In the genomic region with DNA sequence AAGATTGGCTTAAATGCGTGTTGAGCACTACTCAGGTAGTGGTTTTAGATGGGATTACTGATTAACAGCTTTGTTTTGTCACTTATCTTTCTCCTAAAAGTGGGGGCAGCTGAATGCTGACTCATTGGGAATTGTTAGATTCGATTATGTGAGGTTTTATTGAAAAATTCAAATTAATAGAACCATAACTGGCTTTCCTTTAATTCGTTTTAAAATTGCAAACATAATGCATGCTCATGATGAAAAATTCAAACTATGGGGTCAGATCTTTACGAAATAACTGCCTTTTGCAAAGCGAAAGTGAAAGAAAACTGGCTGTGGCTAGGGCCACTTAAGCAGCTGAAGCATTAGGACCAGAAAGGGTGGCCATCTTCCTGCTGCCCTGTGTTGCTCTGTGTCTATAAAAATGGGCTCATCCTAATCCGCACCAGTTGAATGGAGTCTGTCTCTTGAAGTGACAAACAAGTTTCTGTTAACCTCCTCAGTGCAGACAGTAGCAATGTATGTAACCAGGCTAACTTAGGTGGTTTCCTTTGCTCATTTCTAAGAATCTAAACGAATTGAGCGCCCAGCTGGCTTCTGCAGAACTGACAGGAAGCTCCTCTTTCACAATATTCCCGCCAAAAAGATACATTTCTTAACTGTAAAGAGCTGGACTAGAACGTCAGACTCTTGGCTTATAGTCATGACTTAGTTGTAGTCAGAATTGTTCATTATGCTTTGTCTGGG, we compare ENCODE assay signal across 2 cellular contexts.
TF ChIP-seq lines count a peak whose summit lies in the region.

No MANE protein-coding gene starts in this region.

TF ChIP-seq in HCT116, 20 proteins besides CTCF, POLR2A, EP300 and RAD21:
- no peak for TF ChIP-seq ELF1 (IDR thresholded peaks at IDR 0.05; ENCODE audit: borderline replicate concordance, low read depth)
- TF ChIP-seq CEBPB (IDR thresholded peaks at IDR 0.05; ENCODE audit: low read depth), result no peak
- TF ChIP-seq, protein P1, sequence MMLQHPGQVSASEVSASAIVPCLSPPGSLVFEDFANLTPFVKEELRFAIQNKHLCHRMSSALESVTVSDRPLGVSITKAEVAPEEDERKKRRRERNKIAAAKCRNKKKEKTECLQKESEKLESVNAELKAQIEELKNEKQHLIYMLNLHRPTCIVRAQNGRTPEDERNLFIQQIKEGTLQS (IDR thresholded peaks at IDR 0.05), result no peak
- TF ChIP-seq, protein P2, sequence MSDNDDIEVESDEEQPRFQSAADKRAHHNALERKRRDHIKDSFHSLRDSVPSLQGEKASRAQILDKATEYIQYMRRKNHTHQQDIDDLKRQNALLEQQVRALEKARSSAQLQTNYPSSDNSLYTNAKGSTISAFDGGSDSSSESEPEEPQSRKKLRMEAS (IDR thresholded peaks at IDR 0.05), result no peak
- no peak for TF ChIP-seq SP1 (IDR thresholded peaks at IDR 0.05; ENCODE audit: low read depth)
- TF ChIP-seq CBX3 (IDR thresholded peaks at IDR 0.05; ENCODE audit: low read depth), result no peak
- no peak for TF ChIP-seq SIN3A (IDR thresholded peaks at IDR 0.05; ENCODE audit: low read depth)
- no peak for TF ChIP-seq ZFX (IDR thresholded peaks at IDR 0.05)
- no peak for TF ChIP-seq JUND (IDR thresholded peaks at IDR 0.05)
- no peak for TF ChIP-seq FOSL1 (IDR thresholded peaks at IDR 0.05; ENCODE audit: low read depth)
- TF ChIP-seq EGR1 (IDR thresholded peaks at IDR 0.05; ENCODE audit: low read depth), result no peak
- TF ChIP-seq, protein P3, sequence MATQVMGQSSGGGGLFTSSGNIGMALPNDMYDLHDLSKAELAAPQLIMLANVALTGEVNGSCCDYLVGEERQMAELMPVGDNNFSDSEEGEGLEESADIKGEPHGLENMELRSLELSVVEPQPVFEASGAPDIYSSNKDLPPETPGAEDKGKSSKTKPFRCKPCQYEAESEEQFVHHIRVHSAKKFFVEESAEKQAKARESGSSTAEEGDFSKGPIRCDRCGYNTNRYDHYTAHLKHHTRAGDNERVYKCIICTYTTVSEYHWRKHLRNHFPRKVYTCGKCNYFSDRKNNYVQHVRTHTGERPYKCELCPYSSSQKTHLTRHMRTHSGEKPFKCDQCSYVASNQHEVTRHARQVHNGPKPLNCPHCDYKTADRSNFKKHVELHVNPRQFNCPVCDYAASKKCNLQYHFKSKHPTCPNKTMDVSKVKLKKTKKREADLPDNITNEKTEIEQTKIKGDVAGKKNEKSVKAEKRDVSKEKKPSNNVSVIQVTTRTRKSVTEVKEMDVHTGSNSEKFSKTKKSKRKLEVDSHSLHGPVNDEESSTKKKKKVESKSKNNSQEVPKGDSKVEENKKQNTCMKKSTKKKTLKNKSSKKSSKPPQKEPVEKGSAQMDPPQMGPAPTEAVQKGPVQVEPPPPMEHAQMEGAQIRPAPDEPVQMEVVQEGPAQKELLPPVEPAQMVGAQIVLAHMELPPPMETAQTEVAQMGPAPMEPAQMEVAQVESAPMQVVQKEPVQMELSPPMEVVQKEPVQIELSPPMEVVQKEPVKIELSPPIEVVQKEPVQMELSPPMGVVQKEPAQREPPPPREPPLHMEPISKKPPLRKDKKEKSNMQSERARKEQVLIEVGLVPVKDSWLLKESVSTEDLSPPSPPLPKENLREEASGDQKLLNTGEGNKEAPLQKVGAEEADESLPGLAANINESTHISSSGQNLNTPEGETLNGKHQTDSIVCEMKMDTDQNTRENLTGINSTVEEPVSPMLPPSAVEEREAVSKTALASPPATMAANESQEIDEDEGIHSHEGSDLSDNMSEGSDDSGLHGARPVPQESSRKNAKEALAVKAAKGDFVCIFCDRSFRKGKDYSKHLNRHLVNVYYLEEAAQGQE (IDR thresholded peaks at IDR 0.05; ENCODE audit: low read depth), result no peak
- no peak for TF ChIP-seq ZNF274 (IDR thresholded peaks at IDR 0.05; ENCODE audit: low read depth, low read length)

TF ChIP-seq in HepG2, 621 proteins besides CTCF, POLR2A, EP300 and RAD21 (continues in another document):
- no peak for TF ChIP-seq ETV6 (CRISPR knock-in tag; conservative IDR thresholded peaks at IDR 0.05)
- TF ChIP-seq NAIF1 (CRISPR knock-in tag; IDR thresholded peaks at IDR 0.05; ENCODE audit: borderline replicate concordance), result no peak
- no peak for TF ChIP-seq RFX3 (CRISPR knock-in tag; IDR thresholded peaks at IDR 0.05)
- TF ChIP-seq CC2D1A (CRISPR knock-in tag; IDR thresholded peaks at IDR 0.05), result no peak
- TF ChIP-seq ZNF569 (CRISPR knock-in tag; IDR thresholded peaks at IDR 0.05; ENCODE audit: borderline replicate concordance), result no peak
- TF ChIP-seq ZNF605 (CRISPR knock-in tag; IDR thresholded peaks at IDR 0.05), result no peak
- TF ChIP-seq, protein P4, sequence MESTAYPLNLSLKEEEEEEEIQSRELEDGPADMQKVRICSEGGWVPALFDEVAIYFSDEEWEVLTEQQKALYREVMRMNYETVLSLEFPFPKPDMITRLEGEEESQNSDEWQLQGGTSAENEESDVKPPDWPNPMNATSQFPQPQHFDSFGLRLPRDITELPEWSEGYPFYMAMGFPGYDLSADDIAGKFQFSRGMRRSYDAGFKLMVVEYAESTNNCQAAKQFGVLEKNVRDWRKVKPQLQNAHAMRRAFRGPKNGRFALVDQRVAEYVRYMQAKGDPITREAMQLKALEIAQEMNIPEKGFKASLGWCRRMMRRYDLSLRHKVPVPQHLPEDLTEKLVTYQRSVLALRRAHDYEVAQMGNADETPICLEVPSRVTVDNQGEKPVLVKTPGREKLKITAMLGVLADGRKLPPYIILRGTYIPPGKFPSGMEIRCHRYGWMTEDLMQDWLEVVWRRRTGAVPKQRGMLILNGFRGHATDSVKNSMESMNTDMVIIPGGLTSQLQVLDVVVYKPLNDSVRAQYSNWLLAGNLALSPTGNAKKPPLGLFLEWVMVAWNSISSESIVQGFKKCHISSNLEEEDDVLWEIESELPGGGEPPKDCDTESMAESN (CRISPR knock-in tag; conservative IDR thresholded peaks at IDR 0.05), result no peak
- no peak for TF ChIP-seq FOXP1 (IDR thresholded peaks at IDR 0.05)
- no peak for TF ChIP-seq FOXP1 (CRISPR knock-in tag; IDR thresholded peaks at IDR 0.05)
- TF ChIP-seq CCDC6 (CRISPR knock-in tag; IDR thresholded peaks at IDR 0.05), result no peak
- TF ChIP-seq, protein P5, sequence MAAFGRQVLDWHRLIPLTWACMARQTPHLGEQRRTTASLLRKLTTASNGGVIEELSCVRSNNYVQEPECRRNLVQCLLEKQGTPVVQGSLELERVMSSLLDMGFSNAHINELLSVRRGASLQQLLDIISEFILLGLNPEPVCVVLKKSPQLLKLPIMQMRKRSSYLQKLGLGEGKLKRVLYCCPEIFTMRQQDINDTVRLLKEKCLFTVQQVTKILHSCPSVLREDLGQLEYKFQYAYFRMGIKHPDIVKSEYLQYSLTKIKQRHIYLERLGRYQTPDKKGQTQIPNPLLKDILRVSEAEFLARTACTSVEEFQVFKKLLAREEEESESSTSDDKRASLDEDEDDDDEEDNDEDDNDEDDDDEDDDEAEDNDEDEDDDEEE (CRISPR knock-in tag; IDR thresholded peaks at IDR 0.05), result no peak
- TF ChIP-seq FOXM1 (CRISPR knock-in tag; IDR thresholded peaks at IDR 0.05), result no peak
- TF ChIP-seq, protein P6, sequence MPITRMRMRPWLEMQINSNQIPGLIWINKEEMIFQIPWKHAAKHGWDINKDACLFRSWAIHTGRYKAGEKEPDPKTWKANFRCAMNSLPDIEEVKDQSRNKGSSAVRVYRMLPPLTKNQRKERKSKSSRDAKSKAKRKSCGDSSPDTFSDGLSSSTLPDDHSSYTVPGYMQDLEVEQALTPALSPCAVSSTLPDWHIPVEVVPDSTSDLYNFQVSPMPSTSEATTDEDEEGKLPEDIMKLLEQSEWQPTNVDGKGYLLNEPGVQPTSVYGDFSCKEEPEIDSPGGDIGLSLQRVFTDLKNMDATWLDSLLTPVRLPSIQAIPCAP (CRISPR knock-in tag; IDR thresholded peaks at IDR 0.05; ENCODE audit: low read depth), result 0 out of 2 replicates have a peak, but pooled peaks have one; percentile 75
- no peak for TF ChIP-seq ZNF101 (CRISPR knock-in tag; IDR thresholded peaks at IDR 0.05; ENCODE audit: borderline replicate concordance, low read depth)
- TF ChIP-seq IRF2 (CRISPR knock-in tag; IDR thresholded peaks at IDR 0.05), result peak; percentile 97
- TF ChIP-seq, protein P7, sequence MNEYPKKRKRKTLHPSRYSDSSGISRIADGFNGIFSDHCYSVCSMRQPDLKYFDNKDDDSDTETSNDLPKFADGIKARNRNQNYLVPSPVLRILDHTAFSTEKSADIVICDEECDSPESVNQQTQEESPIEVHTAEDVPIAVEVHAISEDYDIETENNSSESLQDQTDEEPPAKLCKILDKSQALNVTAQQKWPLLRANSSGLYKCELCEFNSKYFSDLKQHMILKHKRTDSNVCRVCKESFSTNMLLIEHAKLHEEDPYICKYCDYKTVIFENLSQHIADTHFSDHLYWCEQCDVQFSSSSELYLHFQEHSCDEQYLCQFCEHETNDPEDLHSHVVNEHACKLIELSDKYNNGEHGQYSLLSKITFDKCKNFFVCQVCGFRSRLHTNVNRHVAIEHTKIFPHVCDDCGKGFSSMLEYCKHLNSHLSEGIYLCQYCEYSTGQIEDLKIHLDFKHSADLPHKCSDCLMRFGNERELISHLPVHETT (CRISPR knock-in tag; conservative IDR thresholded peaks at IDR 0.05), result no peak
- TF ChIP-seq, protein P8, sequence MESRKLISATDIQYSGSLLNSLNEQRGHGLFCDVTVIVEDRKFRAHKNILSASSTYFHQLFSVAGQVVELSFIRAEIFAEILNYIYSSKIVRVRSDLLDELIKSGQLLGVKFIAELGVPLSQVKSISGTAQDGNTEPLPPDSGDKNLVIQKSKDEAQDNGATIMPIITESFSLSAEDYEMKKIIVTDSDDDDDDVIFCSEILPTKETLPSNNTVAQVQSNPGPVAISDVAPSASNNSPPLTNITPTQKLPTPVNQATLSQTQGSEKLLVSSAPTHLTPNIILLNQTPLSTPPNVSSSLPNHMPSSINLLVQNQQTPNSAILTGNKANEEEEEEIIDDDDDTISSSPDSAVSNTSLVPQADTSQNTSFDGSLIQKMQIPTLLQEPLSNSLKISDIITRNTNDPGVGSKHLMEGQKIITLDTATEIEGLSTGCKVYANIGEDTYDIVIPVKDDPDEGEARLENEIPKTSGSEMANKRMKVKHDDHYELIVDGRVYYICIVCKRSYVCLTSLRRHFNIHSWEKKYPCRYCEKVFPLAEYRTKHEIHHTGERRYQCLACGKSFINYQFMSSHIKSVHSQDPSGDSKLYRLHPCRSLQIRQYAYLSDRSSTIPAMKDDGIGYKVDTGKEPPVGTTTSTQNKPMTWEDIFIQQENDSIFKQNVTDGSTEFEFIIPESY (CRISPR knock-in tag; IDR thresholded peaks at IDR 0.05), result peak; percentile 79
- TF ChIP-seq SNAI1 (CRISPR knock-in tag; IDR thresholded peaks at IDR 0.05; ENCODE audit: borderline replicate concordance), result no peak
- TF ChIP-seq ZNF234 (CRISPR knock-in tag; conservative IDR thresholded peaks at IDR 0.05), result no peak
- no peak for TF ChIP-seq TAF15 (IDR thresholded peaks at IDR 0.05; ENCODE audit: low read depth, low read length, poor library complexity, severe bottlenecking)
- peak; percentile 47; the same call in 1 of the 2 replicates for TF ChIP-seq MAFF (IDR thresholded peaks at IDR 0.05; ENCODE audit: low read depth, low read length)
- TF ChIP-seq KDM5B (CRISPR knock-in tag; IDR thresholded peaks at IDR 0.05; ENCODE audit: borderline replicate concordance), result no peak
- TF ChIP-seq, protein P9, sequence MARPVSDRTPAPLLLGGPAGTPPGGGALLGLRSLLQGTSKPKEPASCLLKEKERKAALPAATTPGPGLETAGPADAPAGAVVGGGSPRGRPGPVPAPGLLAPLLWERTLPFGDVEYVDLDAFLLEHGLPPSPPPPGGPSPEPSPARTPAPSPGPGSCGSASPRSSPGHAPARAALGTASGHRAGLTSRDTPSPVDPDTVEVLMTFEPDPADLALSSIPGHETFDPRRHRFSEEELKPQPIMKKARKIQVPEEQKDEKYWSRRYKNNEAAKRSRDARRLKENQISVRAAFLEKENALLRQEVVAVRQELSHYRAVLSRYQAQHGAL (CRISPR knock-in tag; IDR thresholded peaks at IDR 0.05; ENCODE audit: not compliant biosample characterization), result no peak
- TF ChIP-seq, protein P10, sequence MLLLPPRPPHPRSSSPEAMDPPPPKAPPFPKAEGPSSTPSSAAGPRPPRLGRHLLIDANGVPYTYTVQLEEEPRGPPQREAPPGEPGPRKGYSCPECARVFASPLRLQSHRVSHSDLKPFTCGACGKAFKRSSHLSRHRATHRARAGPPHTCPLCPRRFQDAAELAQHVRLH (CRISPR knock-in tag; IDR thresholded peaks at IDR 0.05; ENCODE audit: borderline replicate concordance, low read depth), result no peak
- TF ChIP-seq ZBTB20 (CRISPR knock-in tag; IDR thresholded peaks at IDR 0.05; ENCODE audit: borderline replicate concordance, low read depth), result no peak
- no peak for TF ChIP-seq BHLHE40 (IDR thresholded peaks at IDR 0.05; ENCODE audit: low read length)
- no peak for TF ChIP-seq ZNF776 (CRISPR knock-in tag; IDR thresholded peaks at IDR 0.05)
- TF ChIP-seq PAWR (CRISPR knock-in tag; IDR thresholded peaks at IDR 0.05; ENCODE audit: borderline replicate concordance), result no peak
- TF ChIP-seq, protein P11, sequence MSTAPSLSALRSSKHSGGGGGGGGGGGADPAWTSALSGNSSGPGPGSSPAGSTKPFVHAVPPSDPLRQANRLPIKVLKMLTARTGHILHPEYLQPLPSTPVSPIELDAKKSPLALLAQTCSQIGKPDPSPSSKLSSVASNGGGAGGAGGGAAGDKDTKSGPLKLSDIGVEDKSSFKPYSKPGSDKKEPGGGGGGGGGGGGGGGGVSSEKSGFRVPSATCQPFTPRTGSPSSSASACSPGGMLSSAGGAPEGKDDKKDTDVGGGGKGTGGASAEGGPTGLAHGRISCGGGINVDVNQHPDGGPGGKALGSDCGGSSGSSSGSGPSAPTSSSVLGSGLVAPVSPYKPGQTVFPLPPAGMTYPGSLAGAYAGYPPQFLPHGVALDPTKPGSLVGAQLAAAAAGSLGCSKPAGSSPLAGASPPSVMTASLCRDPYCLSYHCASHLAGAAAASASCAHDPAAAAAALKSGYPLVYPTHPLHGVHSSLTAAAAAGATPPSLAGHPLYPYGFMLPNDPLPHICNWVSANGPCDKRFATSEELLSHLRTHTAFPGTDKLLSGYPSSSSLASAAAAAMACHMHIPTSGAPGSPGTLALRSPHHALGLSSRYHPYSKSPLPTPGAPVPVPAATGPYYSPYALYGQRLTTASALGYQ (CRISPR knock-in tag; IDR thresholded peaks at IDR 0.05), result no peak
- TF ChIP-seq, protein P12, sequence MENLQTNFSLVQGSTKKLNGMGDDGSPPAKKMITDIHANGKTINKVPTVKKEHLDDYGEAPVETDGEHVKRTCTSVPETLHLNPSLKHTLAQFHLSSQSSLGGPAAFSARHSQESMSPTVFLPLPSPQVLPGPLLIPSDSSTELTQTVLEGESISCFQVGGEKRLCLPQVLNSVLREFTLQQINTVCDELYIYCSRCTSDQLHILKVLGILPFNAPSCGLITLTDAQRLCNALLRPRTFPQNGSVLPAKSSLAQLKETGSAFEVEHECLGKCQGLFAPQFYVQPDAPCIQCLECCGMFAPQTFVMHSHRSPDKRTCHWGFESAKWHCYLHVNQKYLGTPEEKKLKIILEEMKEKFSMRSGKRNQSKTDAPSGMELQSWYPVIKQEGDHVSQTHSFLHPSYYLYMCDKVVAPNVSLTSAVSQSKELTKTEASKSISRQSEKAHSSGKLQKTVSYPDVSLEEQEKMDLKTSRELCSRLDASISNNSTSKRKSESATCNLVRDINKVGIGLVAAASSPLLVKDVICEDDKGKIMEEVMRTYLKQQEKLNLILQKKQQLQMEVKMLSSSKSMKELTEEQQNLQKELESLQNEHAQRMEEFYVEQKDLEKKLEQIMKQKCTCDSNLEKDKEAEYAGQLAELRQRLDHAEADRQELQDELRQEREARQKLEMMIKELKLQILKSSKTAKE (CRISPR knock-in tag; IDR thresholded peaks at IDR 0.05; ENCODE audit: borderline replicate concordance), result no peak
- no peak for TF ChIP-seq ELF3 (CRISPR knock-in tag; IDR thresholded peaks at IDR 0.05)
- peak; percentile 51 to 53; a peak in 3 of 4 replicates for TF ChIP-seq MAFK (conservative IDR thresholded peaks at IDR 0.05 in 1 of 2, IDR thresholded peaks at IDR 0.05 in 1 of 2; ENCODE audit: low read length in 2 of 2)
- no peak for TF ChIP-seq RFXANK (CRISPR knock-in tag; IDR thresholded peaks at IDR 0.05)
- TF ChIP-seq ZNF720 (CRISPR knock-in tag; IDR thresholded peaks at IDR 0.05), result no peak
- TF ChIP-seq HNF4G (IDR thresholded peaks at IDR 0.05; ENCODE audit: borderline replicate concordance, low read depth, low read length), result no peak
- TF ChIP-seq HNF4G (CRISPR knock-in tag; IDR thresholded peaks at IDR 0.05; ENCODE audit: borderline replicate concordance, low read depth), result no peak
